ENCODE assay signal across 30 cellular contexts in genomic region chr5:6432206-6432605, GRCh38. TPM values are rescaled to one million over a fixed set of nuclear protein-coding genes. Genes with fewer than 3 reads are reported as not detected.
"Had no signal": no experiment of that assay in that cellular context is flagged by ENCODE, and none has a peak within 500 bp of the region (broad histone marks: within the 10 kb centered on the region; RNA-seq: fewer than 3 reads in every experiment).

No MANE protein-coding gene starts in this region.

- H3K27ac ChIP-seq: colonic mucosa, esophagus squamous epithelium, left lung, lower lobe of right lung, neutrophil, pancreas, suprapubic skin, thyroid gland had no signal

- H3K36me3 ChIP-seq: colonic mucosa, esophagus squamous epithelium, left lung, lower lobe of right lung, neutrophil, pancreas, suprapubic skin, thyroid gland had no signal

- H3K4me3 ChIP-seq: colonic mucosa, esophagus squamous epithelium, left lung, lower lobe of right lung, mucosa of descending colon, pancreas, smooth muscle cell, suprapubic skin, thyroid gland had no signal

- H3K36me3 Mint-ChIP-seq: mesothelial cell of epicardium; naive B cell; natural killer cell treated with Interleukin-12 subunit alpha and Interleukin-12 subunit beta and Interleukin-15 and Interleukin-18, amount 100 ng/mL, for 72 hours had no signal

- H3K9me3 Mint-ChIP-seq: central memory CD8-positive, alpha-beta T cell; natural killer cell treated with Interleukin-12 subunit alpha and Interleukin-12 subunit beta and Interleukin-15 and Interleukin-18, amount 100 ng/mL, for 72 hours; stimulated activated naive CD8-positive, alpha-beta T cell treated with anti-CD3 and anti-CD28 coated beads, Interleukin-15, amount 100 ng/mL, for 72 hours had no signal

- DNase-seq: colonic mucosa; dermis blood vessel endothelial cell; effector memory CD4-positive, alpha-beta T cell; erythroblast; esophagus squamous epithelium; foreskin melanocyte; glutamatergic neuron; kidney; left lung; lower lobe of right lung; mucosa of descending colon; naive B cell; pancreas; retina; stimulated activated CD4-positive, alpha-beta T cell treated with anti-CD3 and anti-CD28 coated beads, Interleukin-12 subunit alpha, Interleukin-12 subunit beta, amount 100 ng/mL, for 4 hours; stimulated activated CD4-positive, alpha-beta T cell treated with anti-CD3 and anti-CD28 coated beads, Interleukin-1b, Interleukin-23, amount 100 ng/mL, for 48 hours; stimulated activated CD4-positive, alpha-beta T cell treated with anti-CD3 and anti-CD28 coated beads, Interleukin-4, amount 100 ng/mL, for 1 hour; stimulated activated CD8-positive, alpha-beta memory T cell treated with anti-CD3 and anti-CD28 coated beads, Interleukin-4, amount 100 ng/mL, for 48 hours; stimulated activated naive CD4-positive, alpha-beta T cell; stimulated activated naive CD8-positive, alpha-beta T cell treated with anti-CD3 and anti-CD28 coated beads, Interleukin-15, amount 100 ng/mL, for 72 hours; thyroid gland; trophoblast cell had no signal

- H3K4me1 ChIP-seq: colonic mucosa, esophagus squamous epithelium, left lung, lower lobe of right lung, pancreas, suprapubic skin, thyroid gland had no signal

- H3K27ac Mint-ChIP-seq: mesothelial cell of epicardium; naive B cell; natural killer cell treated with Interleukin-12 subunit alpha and Interleukin-12 subunit beta and Interleukin-15 and Interleukin-18, amount 100 ng/mL, for 72 hours; stimulated activated naive CD8-positive, alpha-beta T cell treated with anti-CD3 and anti-CD28 coated beads, Interleukin-15, amount 100 ng/mL, for 72 hours had no signal

- H3K4me1 Mint-ChIP-seq: central memory CD8-positive, alpha-beta T cell; naive B cell; neural crest cell; stimulated activated naive CD8-positive, alpha-beta T cell treated with anti-CD3 and anti-CD28 coated beads, Interleukin-15, amount 100 ng/mL, for 72 hours had no signal

- H3K27me3 ChIP-seq: colonic mucosa, thyroid gland had no signal

- H3K9me3 ChIP-seq: colonic mucosa, esophagus squamous epithelium, left lung, lower lobe of right lung, mucosa of descending colon, neutrophil, pancreas, suprapubic skin, thyroid gland had no signal

- ATAC-seq: left lung; lower lobe of right lung; mucosa of descending colon; natural killer cell treated with Interleukin-12 subunit alpha and Interleukin-12 subunit beta and Interleukin-15 and Interleukin-18, amount 100 ng/mL, for 72 hours; pancreas; sciatic nerve; stimulated activated naive CD8-positive, alpha-beta T cell treated with anti-CD3 and anti-CD28 coated beads, Interleukin-15, amount 100 ng/mL, for 72 hours had no signal

- H3K4me3 Mint-ChIP-seq: central memory CD8-positive, alpha-beta T cell; mesothelial cell of epicardium; naive B cell; natural killer cell treated with Interleukin-12 subunit alpha and Interleukin-12 subunit beta and Interleukin-15 and Interleukin-18, amount 100 ng/mL, for 72 hours; neural crest cell; stimulated activated naive CD8-positive, alpha-beta T cell treated with anti-CD3 and anti-CD28 coated beads, Interleukin-15, amount 100 ng/mL, for 72 hours had no signal

RNA-seq across cellular contexts. Expression of gene UBE2QL1, which starts 16.5 kb away (rescaled TPM):
- total RNA-seq: lower lobe of right lung; natural killer cell treated with Interleukin-12 subunit alpha and Interleukin-12 subunit beta and Interleukin-15 and Interleukin-18, amount 100 ng/mL, for 72 hours had no signal
